In genomic region chr16:67071476-67072048, GRCh38 we compare ENCODE assay signal across 29 cellular contexts. TPM values are rescaled to one million over a fixed set of nuclear protein-coding genes. Genes with fewer than 3 reads are reported as not detected.
DNase-seq lines count a peak whose midpoint lies in the region; ATAC-seq and TF ChIP-seq lines count a peak whose summit lies in the region.
"Had no signal": no experiment of that assay in that cellular context is flagged by ENCODE, and none has a peak within 500 bp of the region (broad histone marks: within the 10 kb centered on the region; RNA-seq: fewer than 3 reads in every experiment).

No MANE protein-coding gene starts in this region.

- no peak overlapping the region for H3K23ac ChIP-seq in H9 (ENCODE audit: insufficient read length, low read depth, low read length)

- no peak for DNase-seq in CD4-positive, CD25-positive, alpha-beta regulatory T cell
- DNase-seq in WTC11 (ENCODE audit: low spot score) (no peak), inferior parietal cortex (ENCODE audit: extremely low spot score) (peak; percentile 22), putamen (ENCODE audit: low spot score) (peak; percentile 32), NCI-H1092 treated with DMSO at 0.1 percent for 48 hours (lab: John Stamatoyannopoulos, UW) (no peak), posterior vena cava (ENCODE audit: low spot score) (no peak), H9 (no peak)
- no peak for DNase-seq in effector CD8-positive, alpha-beta T cell (lab: John Stamatoyannopoulos, UW)
- DNase-seq: activated CD4-positive, alpha-beta memory T cell treated with anti-CD3 and anti-CD28 coated beads, Interleukin-2, amount 10 ng/mL, durations not matched to agents 7 days and 5 days; activated CD8-positive, alpha-beta memory T cell treated with anti-CD3 and anti-CD28 coated beads, Interleukin-2, amount 50 U/mL, for 4 hours; activated naive CD4-positive, alpha-beta T cell treated with Interleukin-2 at 50 U/mL for 16 hours; BE2C; effector memory CD8-positive, alpha-beta T cell; erythroblast; islet precursor cell; left ventricle myocardium superior; NCI-H1092; NCI-H187 treated with DMSO at 0.1 percent for 48 hours; NCI-H524 treated with DMSO at 0.1 percent for 48 hours; ovary; PC-3; stimulated activated CD4-positive, alpha-beta T cell treated with anti-CD3 and anti-CD28 coated beads, Interleukin-1b, Interleukin-23, amount 100 ng/mL, for 48 hours; stimulated activated naive CD8-positive, alpha-beta T cell treated with anti-CD3 and anti-CD28 coated beads, Interleukin-15, amount 100 ng/mL, for 72 hours; thyroid gland had no signal

- no peak overlapping the region for H2BK12ac ChIP-seq in H9 (ENCODE audit: insufficient read length, low read depth, low read length)

- H3K23me2 ChIP-seq in H9 (ENCODE audit: insufficient read length, low read depth, low read length, poor library complexity, severe bottlenecking), result no peaks in the 10 kb centered on the region

- no peak overlapping the region for H2AFZ ChIP-seq in H9 (ENCODE audit: low read length)
- H2AFZ ChIP-seq: GM23338 had no signal

- CTCF ChIA-PET in WTC11 (lab: Charles Lee), result interaction anchor here (1.0 to 1.2 kb wide), 2 partner anchors 33 to 53 kb away, joined by 3 to 4 read pairs; no protein-coding TSS in a partner anchor

- H3K56ac ChIP-seq in H9 (ENCODE audit: insufficient read length, low read depth, low read length), result no peak overlapping the region

- no peak overlapping the region for H3K4me3 ChIP-seq in CD4-positive, CD25-positive, alpha-beta regulatory T cell (ENCODE audit: low read depth, low read length)
- H3K4me3 ChIP-seq: GM23338, ovary, right atrium auricular region, thyroid gland, vagina had no signal

- H3K9me3 ChIP-seq in CD4-positive, CD25-positive, alpha-beta regulatory T cell (ENCODE audit: control insufficient read depth in 2 of 2, low read length in 2 of 2), result no peaks in the 10 kb centered on the region
- H3K9me3 ChIP-seq in H9 (ENCODE audit: control insufficient read depth, low read depth, low read length), result no peaks in the 10 kb centered on the region
- H3K9me3 ChIP-seq: BE2C, ovary, right atrium auricular region, thyroid gland, vagina had no signal

- H2AK5ac ChIP-seq in H9 (ENCODE audit: insufficient read length, low read length), result no peak overlapping the region

- no peak for ATAC-seq in CD4-positive, CD25-positive, alpha-beta regulatory T cell (ENCODE audit: low read depth in 2 of 2)
- ATAC-seq in WTC11, result no peak
- ATAC-seq: effector memory CD8-positive, alpha-beta T cell; GM23338; left ventricle myocardium superior; PC-3; stimulated activated naive CD8-positive, alpha-beta T cell treated with anti-CD3 and anti-CD28 coated beads, Interleukin-15, amount 100 ng/mL, for 72 hours had no signal

- no peak overlapping the region for H4K8ac ChIP-seq in H9 (replicated peaks; ENCODE audit: insufficient read length, low read depth, low read length)

- no peak overlapping the region for H4K91ac ChIP-seq in H9 (ENCODE audit: insufficient read length, low read depth, low read length)

- H3K27ac ChIP-seq in CD4-positive, CD25-positive, alpha-beta regulatory T cell (ENCODE audit: insufficient read depth, low read length, poor library complexity, severe bottlenecking), result no peak overlapping the region
- H3K27ac ChIP-seq in H9 (ENCODE audit: insufficient read length, low read depth, low read length), result no peak overlapping the region
- H3K27ac ChIP-seq: ovary, right atrium auricular region, thyroid gland, vagina had no signal

- no CpG with 5 or more reads among the region's 4 CpGs for WGBS in H9 (ENCODE audit: extremely low coverage, insufficient read length, low lambda C conversion rate)

- H3K27ac Mint-ChIP-seq in CD4-positive, CD25-positive, alpha-beta regulatory T cell, result peak overlapping the region in 2 of 3 donors; percentile 38 to 68
- H3K27ac Mint-ChIP-seq in WTC11 (peak overlapping the region; percentile 68; the same call in 1 of the 2 replicates), H9 (peak overlapping the region in 1 of 3 experiments; percentile 7; a peak in 1 of 7 replicates)
- H3K27ac Mint-ChIP-seq: activated CD4-positive, alpha-beta memory T cell treated with anti-CD3 and anti-CD28 coated beads, Interleukin-2, amount 10 ng/mL, durations not matched to agents 7 days and 5 days; GM23338 had no signal

- no peak for TF ChIP-seq CTCF in WTC11 (IDR thresholded peaks at IDR 0.05)
- TF ChIP-seq CTCF in H9 (conservative IDR thresholded peaks at IDR 0.05), result no peak

- peaks cover 0 to 7% (median 0%) of the 10 kb centered on the region in 4 donors for H3K4me1 Mint-ChIP-seq in CD4-positive, CD25-positive, alpha-beta regulatory T cell
- H3K4me1 Mint-ChIP-seq in WTC11, result no peaks in the 10 kb centered on the region
- H3K4me1 Mint-ChIP-seq in H9, result no peaks in the 10 kb centered on the region
- H3K4me1 Mint-ChIP-seq: activated CD4-positive, alpha-beta memory T cell treated with anti-CD3 and anti-CD28 coated beads, Interleukin-2, amount 10 ng/mL, durations not matched to agents 7 days and 5 days; GM23338; nephron; stimulated activated naive CD8-positive, alpha-beta T cell treated with anti-CD3 and anti-CD28 coated beads, Interleukin-15, amount 100 ng/mL, for 72 hours had no signal

- H3K9me3 Mint-ChIP-seq in CD4-positive, CD25-positive, alpha-beta regulatory T cell, result peaks cover 0 to 1% (median 0%) of the 10 kb centered on the region in 7 donors
- H3K9me3 Mint-ChIP-seq in WTC11, result no peaks in the 10 kb centered on the region
- no peaks in the 10 kb centered on the region for H3K9me3 Mint-ChIP-seq in H9
- H3K9me3 Mint-ChIP-seq: activated CD4-positive, alpha-beta memory T cell treated with anti-CD3 and anti-CD28 coated beads, Interleukin-2, amount 10 ng/mL, durations not matched to agents 7 days and 5 days; effector memory CD8-positive, alpha-beta T cell; GM23338; nephron; stimulated activated naive CD8-positive, alpha-beta T cell treated with anti-CD3 and anti-CD28 coated beads, Interleukin-15, amount 100 ng/mL, for 72 hours; T-helper 2 cell treated with Interferon-gamma antibody and Interleukin-4, amounts not matched to agents 5 μg/mL and 100 μg/mL, for 36 hours had no signal

- H2BK20ac ChIP-seq in H9 (ENCODE audit: low read depth, low read length, poor library complexity, severe bottlenecking), result no peak overlapping the region

- H3K27me3 ChIP-seq in CD4-positive, CD25-positive, alpha-beta regulatory T cell (ENCODE audit: control insufficient read depth, insufficient read depth, low read length), result no peaks in the 10 kb centered on the region
- H3K27me3 ChIP-seq in H9 (ENCODE audit: insufficient read depth, low read length), result no peaks in the 10 kb centered on the region
- H3K27me3 ChIP-seq: BE2C, ovary, right atrium auricular region, thyroid gland, vagina had no signal

- H2BK120ac ChIP-seq in H9 (ENCODE audit: low read depth, low read length, poor library complexity, severe bottlenecking), result no peak overlapping the region

- H3K79me1 ChIP-seq in H9 (ENCODE audit: insufficient read depth, low read depth, low read length, poor library complexity, severe bottlenecking), result no peaks in the 10 kb centered on the region

- H3K14ac ChIP-seq in H9 (ENCODE audit: insufficient read depth, low read length), result no peak overlapping the region

- H3K27me3 Mint-ChIP-seq in CD4-positive, CD25-positive, alpha-beta regulatory T cell, result no peaks in the 10 kb centered on the region
- H3K27me3 Mint-ChIP-seq in WTC11 (ENCODE audit: low read depth) (no peaks in the 10 kb centered on the region), H9 (ENCODE audit: low read depth) (no peaks in the 10 kb centered on the region)
- H3K27me3 Mint-ChIP-seq: activated CD4-positive, alpha-beta memory T cell treated with anti-CD3 and anti-CD28 coated beads, Interleukin-2, amount 10 ng/mL, durations not matched to agents 7 days and 5 days; effector memory CD8-positive, alpha-beta T cell; stimulated activated naive CD8-positive, alpha-beta T cell treated with anti-CD3 and anti-CD28 coated beads, Interleukin-15, amount 100 ng/mL, for 72 hours had no signal

- no peak overlapping the region for H2BK15ac ChIP-seq in H9 (ENCODE audit: low read depth, low read length)

- peaks cover 54% of the 10 kb centered on the region for H3K36me3 ChIP-seq in CD4-positive, CD25-positive, alpha-beta regulatory T cell (ENCODE audit: control insufficient read depth, insufficient read depth, low read length)
- H3K36me3 ChIP-seq: ovary had no signal

- no peak overlapping the region for H3T11ph ChIP-seq in H9 (ENCODE audit: low read length)

- H4K5ac ChIP-seq in H9 (ENCODE audit: insufficient read length, low read depth, low read length), result no peak overlapping the region

- POLR2A ChIA-PET in WTC11 (lab: Charles Lee), result no interaction called here

- H4K20me1 ChIP-seq in H9 (ENCODE audit: control insufficient read depth, insufficient read depth, insufficient read length), result no peaks in the 10 kb centered on the region

- no peak overlapping the region for H3K4ac ChIP-seq in H9 (ENCODE audit: low read depth, low read length)

- H3K4me3 Mint-ChIP-seq in CD4-positive, CD25-positive, alpha-beta regulatory T cell, result no peak overlapping the region
- H3K4me3 Mint-ChIP-seq in WTC11 (no peak overlapping the region), H9 (no peak overlapping the region)
- H3K4me3 Mint-ChIP-seq: activated CD4-positive, alpha-beta memory T cell treated with anti-CD3 and anti-CD28 coated beads, Interleukin-2, amount 10 ng/mL, durations not matched to agents 7 days and 5 days; effector memory CD8-positive, alpha-beta T cell; GM23338; nephron; stimulated activated naive CD8-positive, alpha-beta T cell treated with anti-CD3 and anti-CD28 coated beads, Interleukin-15, amount 100 ng/mL, for 72 hours; T-helper 2 cell treated with Interferon-gamma antibody and Interleukin-4, amounts not matched to agents 5 μg/mL and 100 μg/mL, for 36 hours had no signal

- H3K4me1 ChIP-seq in CD4-positive, CD25-positive, alpha-beta regulatory T cell (ENCODE audit: control insufficient read depth, insufficient read depth, low read length, poor library complexity, severe bottlenecking), result no peaks in the 10 kb centered on the region
- no peaks in the 10 kb centered on the region for H3K4me1 ChIP-seq in H9 (ENCODE audit: insufficient read depth, low read length)
- H3K4me1 ChIP-seq: BE2C, right atrium auricular region, thyroid gland, vagina had no signal

- intact Hi-C loops in posterior vena cava (cut with DNase I), result no loop called here

- H3K9ac ChIP-seq in H9 (ENCODE audit: extremely low read depth, insufficient read length, low read length), result no peak overlapping the region

- H3K36me3 Mint-ChIP-seq in CD4-positive, CD25-positive, alpha-beta regulatory T cell, result peaks cover 22% of the 10 kb centered on the region
- H3K36me3 Mint-ChIP-seq in WTC11, result peaks cover 22% of the 10 kb centered on the region
- peaks cover 6 to 50% (median 37%) of the 10 kb centered on the region in 3 experiments; a peak in 6 of 7 replicates for H3K36me3 Mint-ChIP-seq in H9 (ENCODE audit: insufficient read depth in 1 of 3, low read depth in 3 of 3)

- no peak overlapping the region for H2BK5ac ChIP-seq in H9 (ENCODE audit: insufficient read length, low read length)

- H3K4me2 ChIP-seq in H9 (ENCODE audit: insufficient read depth, insufficient read length, low read length), result no peak overlapping the region
- H3K4me2 ChIP-seq: GM23338 had no signal

- H3K18ac ChIP-seq in H9 (ENCODE audit: insufficient read length, low read depth, low read length), result no peak overlapping the region

- H3K79me2 ChIP-seq in H9 (ENCODE audit: insufficient read depth, low read length), result no peaks in the 10 kb centered on the region

RNA-seq across cellular contexts. Expression of gene PHAF1, which starts 38.2 kb away (rescaled TPM):
- 19.2 TPM for total RNA-seq in CD4-positive, CD25-positive, alpha-beta regulatory T cell
- 10 to 100 TPM; 10.0 to 12.2 (median 11.4) TPM for polyA plus RNA-seq in CD4-positive, CD25-positive, alpha-beta regulatory T cell
- 16.9 to 18.8 TPM (median 17.4 TPM) in 3 replicates for total RNA-seq in WTC11 (2021)
- total RNA-seq in posterior vena cava, result 10 to 100 TPM; 10.4 to 12.0 TPM
- 18.2 and 18.8 TPM in 2 replicates for total RNA-seq in H9 (2021)

RNA-seq across cellular contexts. Expression of gene CBFB, which starts 42.6 kb away (rescaled TPM):
- 108 TPM for total RNA-seq in CD4-positive, CD25-positive, alpha-beta regulatory T cell
- 100 to 1,000 TPM in 1 of 4 donors, 10 to 100 TPM in 3; 60.9 to 104 (median 77.2) TPM for polyA plus RNA-seq in CD4-positive, CD25-positive, alpha-beta regulatory T cell
- total RNA-seq in WTC11 (2021) (36.9 to 40.9 TPM (median 37.1 TPM) in 3 replicates), posterior vena cava (10 to 100 TPM; 39.7 to 42.0 TPM), H9 (2021) (76.3 and 84.3 TPM in 2 replicates)

Comparison
In these comparisons a context has a peak if more than half of its experiments do, and no peak if none do; other contexts are left out.
1. DNase-seq: peak in inferior parietal cortex (single experiment) and putamen (single experiment); none in CD4-positive, CD25-positive, alpha-beta regulatory T cell (0 of 3), WTC11 (single experiment), NCI-H1092 treated with DMSO at 0.1 percent for 48 hours (single experiment), posterior vena cava (single experiment), H9 (single experiment) and effector CD8-positive, alpha-beta T cell (single experiment).